Comparison of ENCODE assay signal across 8 cellular contexts in genomic region chr4:51895816-51896408, GRCh38. TPM values are rescaled to one million over a fixed set of nuclear protein-coding genes. Genes with fewer than 3 reads are reported as not detected.
DNase-seq lines count a peak whose midpoint lies in the region; ATAC-seq lines count a peak whose summit lies in the region.

No MANE protein-coding gene starts in this region.

- no peak overlapping the region for H3K9ac ChIP-seq in BLaER1

- peaks cover 10% of the 10 kb centered on the region for H3K4me1 Mint-ChIP-seq in activated CD4-positive, alpha-beta T cell treated with anti-CD3 and anti-CD28 coated beads for 36 hours

- peak; percentile 99 for ATAC-seq in GM18907 (IDR thresholded peaks at IDR 0.05; ENCODE audit: unreplicated experiment)
- peak; percentile 94 for ATAC-seq in HG03108 (IDR thresholded peaks at IDR 0.05; ENCODE audit: unreplicated experiment)
- ATAC-seq in activated CD4-positive, alpha-beta T cell treated with anti-CD3 and anti-CD28 coated beads for 36 hours = peak; percentile 97

- H3K36me3 Mint-ChIP-seq in activated CD4-positive, alpha-beta T cell treated with anti-CD3 and anti-CD28 coated beads for 36 hours (ENCODE audit: low read depth) = peaks cover 22% of the 10 kb centered on the region

- no peaks in the 10 kb centered on the region for H4K20me1 ChIP-seq in BLaER1

- DNase-seq in NCI-H345 (lab: John Stamatoyannopoulos, UW) = peak; percentile 40
- peak; percentile 68 for DNase-seq in activated CD4-positive, alpha-beta T cell treated with anti-CD3 and anti-CD28 coated beads for 36 hours
- peak; percentile 83 for DNase-seq in dermis blood vessel endothelial cell
- peak; percentile 79 to 81 for DNase-seq in lung microvascular endothelial cell (ENCODE audit: low read depth in 2 of 2)
- DNase-seq in stimulated activated CD8-positive, alpha-beta memory T cell treated with anti-CD3 and anti-CD28 coated beads, Interleukin-2, amount 100 ng/mL, for 48 hours (ENCODE audit: low read depth in 2 of 2) = peak; percentile 16 to 23

- CTCF ChIA-PET in activated CD4-positive, alpha-beta T cell treated with anti-CD3 and anti-CD28 coated beads for 36 hours (lab: Charles Lee) = interaction anchor here (0.8 to 2.0 kb wide), 7 partner anchors 11 to 132 kb away, joined by 3 to 12 read pairs (median 3); partner anchors contain the start of gene DCUN1D4

- intact Hi-C loops in activated CD4-positive, alpha-beta T cell treated with anti-CD3 and anti-CD28 coated beads for 36 hours (cut with DNase I, micrococcal nuclease) = loop anchor here in 1 of 2 experiments (1.0 kb wide), 1 partner anchor 130 kb away; no protein-coding TSS in a partner anchor

- no peak overlapping the region for H3K4me3 Mint-ChIP-seq in activated CD4-positive, alpha-beta T cell treated with anti-CD3 and anti-CD28 coated beads for 36 hours

- H3K9me3 Mint-ChIP-seq in activated CD4-positive, alpha-beta T cell treated with anti-CD3 and anti-CD28 coated beads for 36 hours (ENCODE audit: low read depth) = no peaks in the 10 kb centered on the region

- no peaks in the 10 kb centered on the region for H3K27me3 Mint-ChIP-seq in activated CD4-positive, alpha-beta T cell treated with anti-CD3 and anti-CD28 coated beads for 36 hours

- H3K27ac ChIP-seq in BLaER1 = 0 out of 2 replicates have a peak overlapping the region, but pooled peaks have one; percentile 8

- POLR2A ChIA-PET in activated CD4-positive, alpha-beta T cell treated with anti-CD3 and anti-CD28 coated beads for 36 hours (lab: Charles Lee) = no interaction called here

- no peak overlapping the region for H3K27ac Mint-ChIP-seq in activated CD4-positive, alpha-beta T cell treated with anti-CD3 and anti-CD28 coated beads for 36 hours

- H3K4me3 ChIP-seq in BLaER1 = no peak overlapping the region

- no peaks in the 10 kb centered on the region for H3K27me3 ChIP-seq in BLaER1

- no peak overlapping the region for H3K4me2 ChIP-seq in BLaER1

- H3K36me3 ChIP-seq in BLaER1 = peaks cover 51% of the 10 kb centered on the region

- H3K4me1 ChIP-seq in BLaER1 = peaks cover 22% of the 10 kb centered on the region; the same call in 1 of the 2 replicates

- no peaks in the 10 kb centered on the region for H3K9me3 ChIP-seq in BLaER1

RNA-seq across cellular contexts. Expression of gene DCUN1D4, which starts 53.0 kb away (rescaled TPM):
- 10 to 100 TPM; 31.2 to 41.2 TPM for total RNA-seq in activated CD4-positive, alpha-beta T cell treated with anti-CD3 and anti-CD28 coated beads for 36 hours
- total RNA-seq in dermis blood vessel endothelial cell = 38.1 and 47.3 TPM in 2 replicates
- 21.6 and 29.0 TPM in 2 replicates for total RNA-seq in lung microvascular endothelial cell

Comparison
In these comparisons a context has a peak if more than half of its experiments do, and no peak if none do; other contexts are left out.
1. DNase-seq: peak in every context shown above with its lines; median percentile 83 in dermis blood vessel endothelial cell; 80 in lung microvascular endothelial cell; 68 in activated CD4-positive, alpha-beta T cell treated with anti-CD3 and anti-CD28 coated beads for 36 hours; 40 in NCI-H345; 20 in stimulated activated CD8-positive, alpha-beta memory T cell treated with anti-CD3 and anti-CD28 coated beads, Interleukin-2, amount 100 ng/mL, for 48 hours.